ENCODE assay signal across 1 cellular context in the genomic region with DNA sequence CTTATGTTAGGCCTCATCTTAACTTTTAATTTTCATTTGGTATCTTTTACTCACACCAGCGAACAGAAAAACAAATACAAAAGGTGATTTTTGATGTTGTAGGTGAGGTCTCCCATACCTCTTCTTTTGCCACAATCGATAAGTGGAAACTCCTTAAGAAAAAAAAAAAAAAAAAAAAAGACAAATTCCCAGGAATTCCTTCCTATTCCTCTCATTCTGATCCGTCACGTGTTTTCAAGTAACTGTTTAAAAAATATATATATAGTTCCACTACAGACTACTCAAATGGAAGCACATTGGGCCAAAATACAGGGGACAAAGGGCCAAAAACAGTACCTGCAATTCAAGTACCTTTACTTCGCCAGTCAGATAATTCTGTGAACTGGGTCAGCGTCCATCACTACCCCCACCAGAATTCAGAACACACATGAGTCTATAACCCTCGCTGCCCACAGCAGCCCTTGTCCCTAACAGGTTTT.
TF ChIP-seq lines count a peak whose summit lies in the region.

No MANE protein-coding gene starts in this region.

TF ChIP-seq in H1, 55 proteins besides CTCF, POLR2A, EP300 and RAD21:
- no peak for TF ChIP-seq KDM5A (IDR thresholded peaks at IDR 0.05; ENCODE audit: low read length)
- TF ChIP-seq HDAC6 (IDR thresholded peaks at IDR 0.05; ENCODE audit: low read depth, low read length), result no peak
- TF ChIP-seq JUND (IDR thresholded peaks at IDR 0.05; ENCODE audit: low read length), result no peak
- no peak for TF ChIP-seq SP1 (IDR thresholded peaks at IDR 0.05; ENCODE audit: low read depth, low read length)
- TF ChIP-seq TCF12 (IDR thresholded peaks at IDR 0.05; ENCODE audit: low read depth, low read length), result no peak
- no peak for TF ChIP-seq NANOG (IDR thresholded peaks at IDR 0.05; ENCODE audit: insufficient read depth, low read depth, low read length, poor library complexity, severe bottlenecking)
- TF ChIP-seq YY1 (IDR thresholded peaks at IDR 0.05; ENCODE audit: low read depth, low read length), result no peak
- TF ChIP-seq ZNF274 (IDR thresholded peaks at IDR 0.05; ENCODE audit: borderline replicate concordance, extremely low read depth, low read length), result no peak
- no peak for TF ChIP-seq RBBP5 (IDR thresholded peaks at IDR 0.05; ENCODE audit: borderline replicate concordance, low read depth, low read length)
- no peak for TF ChIP-seq SAP30 (IDR thresholded peaks at IDR 0.05; ENCODE audit: insufficient read depth, insufficient replicate concordance, low read length)
- TF ChIP-seq SRF (IDR thresholded peaks at IDR 0.05; ENCODE audit: low read depth, low read length), result no peak
- TF ChIP-seq BRCA1 (IDR thresholded peaks at IDR 0.05; ENCODE audit: low read depth, low read length), result no peak
- no peak for TF ChIP-seq MAFK (IDR thresholded peaks at IDR 0.05; ENCODE audit: low read depth, low read length)
- TF ChIP-seq RFX5 (IDR thresholded peaks at IDR 0.05; ENCODE audit: borderline replicate concordance, low read depth, low read length), result no peak
- TF ChIP-seq SP4 (IDR thresholded peaks at IDR 0.05; ENCODE audit: low read length), result no peak
- TF ChIP-seq JUN (IDR thresholded peaks at IDR 0.05; ENCODE audit: low read depth, low read length), result no peak
- no peak for TF ChIP-seq NRF1 (IDR thresholded peaks at IDR 0.05; ENCODE audit: low read depth, low read length)
